8 cellular contexts compared by ENCODE assay signal in the genomic region with DNA sequence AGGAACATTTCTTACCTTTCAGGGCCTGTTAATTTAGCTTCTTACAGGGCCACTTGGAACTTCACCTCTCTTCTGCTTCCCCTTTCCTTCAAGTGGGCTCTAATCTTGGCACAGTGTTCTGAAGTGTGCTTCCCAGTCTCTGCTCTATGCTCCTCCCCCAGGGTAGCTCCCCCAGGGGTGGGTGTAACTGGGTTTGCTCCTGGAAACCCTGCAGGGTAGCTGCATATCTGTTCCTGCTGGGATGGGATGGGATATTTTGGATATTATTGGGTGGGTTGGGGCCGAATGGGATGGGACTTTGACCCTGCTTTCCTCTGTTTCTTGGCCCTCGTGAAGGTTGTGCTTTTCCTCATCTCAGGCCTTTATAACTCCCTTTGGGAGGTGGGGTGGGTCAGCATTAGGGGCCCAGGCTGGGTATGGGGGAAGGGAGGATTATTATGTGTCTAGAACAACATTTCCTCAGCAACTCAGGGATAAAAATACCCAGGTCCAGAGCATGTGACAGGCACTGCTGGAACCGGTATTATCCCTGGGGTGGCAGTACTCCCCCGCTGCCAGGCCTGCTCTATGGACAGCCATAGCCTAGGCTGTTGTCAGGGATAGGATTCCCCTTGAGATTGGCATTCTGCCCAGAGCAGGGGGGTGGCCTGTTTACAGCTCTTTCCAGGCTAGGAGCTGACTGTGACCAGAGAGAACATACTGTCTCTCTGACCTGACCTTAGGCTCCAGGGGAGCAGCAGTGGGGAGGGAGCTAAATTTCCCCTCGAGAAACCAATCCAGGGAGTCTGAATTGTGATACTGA. TPM values are rescaled to one million over a fixed set of nuclear protein-coding genes. Genes with fewer than 3 reads are reported as not detected.
A peak's percentile ranks its signal among the peaks of the same experiment; 100 is the strongest.
DNase-seq lines count a peak whose midpoint lies in the region; ATAC-seq and TF ChIP-seq lines count a peak whose summit lies in the region.

No MANE protein-coding gene starts in this region.

- H3F3A ChIP-seq in GM23248 (ENCODE audit: insufficient read depth) = peaks cover 46% of the 10 kb centered on the region

- POLR2A ChIA-PET in MCF 10A (lab: Yijun Ruan, JAX) = interaction anchor here (0.7 to 17.1 kb wide), 9 partner anchors 9 to 55 kb away, joined by 3 to 353 read pairs (median 11); a partner anchor contains a TSS

- intact Hi-C loops in MCF 10A (cut with micrococcal nuclease) = no loop called here

- peak overlapping the region; percentile 91 for H3K4me3 Mint-ChIP-seq in MCF 10A (ENCODE audit: unreplicated experiment)
- peak overlapping the region; percentile 86 to 95 for H3K4me3 Mint-ChIP-seq in stimulated activated naive CD8-positive, alpha-beta T cell treated with anti-CD3 and anti-CD28 coated beads, Interleukin-15, amount 100 ng/mL, for 72 hours

- no peaks in the 10 kb centered on the region for H4K20me1 ChIP-seq in GM23248 (ENCODE audit: insufficient read depth)

- H3K9ac ChIP-seq in GM23248 = peak overlapping the region; percentile 93

- ATAC-seq in stimulated activated naive CD8-positive, alpha-beta T cell treated with anti-CD3 and anti-CD28 coated beads, Interleukin-15, amount 100 ng/mL, for 72 hours = no peak
- no peak for ATAC-seq in GM21529 (IDR thresholded peaks at IDR 0.05; ENCODE audit: unreplicated experiment)

- in situ Hi-C loops in GM23248 (cut with MboI) = no loop called here

- H3K9me2 ChIP-seq in GM23248 (ENCODE audit: insufficient read depth) = no peaks in the 10 kb centered on the region

- H3K36me3 Mint-ChIP-seq in MCF 10A (ENCODE audit: insufficient read depth, unreplicated experiment) = peaks cover 79% of the 10 kb centered on the region

- BruUV-seq in MCF 10A (replicated peaks; lab: Mats Ljungman, UMichigan) = no TSS peak

- CTCF ChIA-PET in MCF 10A (lab: Yijun Ruan, JAX) = interaction anchor here (0.7 to 2.3 kb wide), 5 partner anchors 12 to 39 kb away, joined by 3 to 22 read pairs (median 4); no protein-coding TSS in a partner anchor

- peaks cover 85% of the 10 kb centered on the region for H3K79me2 ChIP-seq in GM23248 (ENCODE audit: insufficient read depth)

- no peak overlapping the region for H2AFZ ChIP-seq in GM23248

- no peaks in the 10 kb centered on the region for H3K27me3 Mint-ChIP-seq in MCF 10A (ENCODE audit: insufficient read depth, unreplicated experiment)
- H3K27me3 Mint-ChIP-seq in stimulated activated naive CD8-positive, alpha-beta T cell treated with anti-CD3 and anti-CD28 coated beads, Interleukin-15, amount 100 ng/mL, for 72 hours = no peaks in the 10 kb centered on the region

- peak overlapping the region; percentile 92 for H3K4me2 ChIP-seq in GM23248 (ENCODE audit: unreplicated experiment)

- peaks cover 14% of the 10 kb centered on the region; the same call in 1 of the 2 replicates for H3K36me3 ChIP-seq in GM23248 (ENCODE audit: low read depth)

- WGBS in GM23248 (ENCODE audit: low coverage in 1 of 2, low lambda C conversion rate in 2 of 2, missing lambda C conversion rate in 2 of 2), 2 experiments = 17 to 22% methylated on average over 5 of the region's 5 CpGs

- no peaks in the 10 kb centered on the region for H3K9me3 Mint-ChIP-seq in MCF 10A (ENCODE audit: unreplicated experiment)
- no peaks in the 10 kb centered on the region for H3K9me3 Mint-ChIP-seq in stimulated activated naive CD8-positive, alpha-beta T cell treated with anti-CD3 and anti-CD28 coated beads, Interleukin-15, amount 100 ng/mL, for 72 hours

- H3K27ac ChIP-seq in GM23248 (peak overlapping the region; percentile 91), layer of hippocampus (ENCODE audit: low read depth, low read length) (peak overlapping the region; percentile 89)

- no peaks in the 10 kb centered on the region for H3K9me3 ChIP-seq in GM23248 (ENCODE audit: low read depth)

- H3K4me3 ChIP-seq in GM23248 = peak overlapping the region; percentile 64

- H3K27me3 ChIP-seq in GM23248 (replicated peaks; ENCODE audit: insufficient read depth) (no peaks in the 10 kb centered on the region), layer of hippocampus (ENCODE audit: control insufficient read depth, insufficient read depth, low read length) (no peaks in the 10 kb centered on the region)

- H3K27ac Mint-ChIP-seq in MCF 10A (ENCODE audit: low read depth, unreplicated experiment) = peak overlapping the region; percentile 100
- H3K27ac Mint-ChIP-seq in stimulated activated naive CD8-positive, alpha-beta T cell treated with anti-CD3 and anti-CD28 coated beads, Interleukin-15, amount 100 ng/mL, for 72 hours = peak overlapping the region; percentile 91 to 92

- peaks cover 68% of the 10 kb centered on the region for H3K4me1 ChIP-seq in GM23248 (ENCODE audit: insufficient read depth)

- TF ChIP-seq CTCF in MCF 10A (IDR thresholded peaks at IDR 0.05; ENCODE audit: unreplicated experiment) = no peak

- H3K4me1 Mint-ChIP-seq in MCF 10A (ENCODE audit: insufficient read depth, unreplicated experiment) = peaks cover 61% of the 10 kb centered on the region
- H3K4me1 Mint-ChIP-seq in stimulated activated naive CD8-positive, alpha-beta T cell treated with anti-CD3 and anti-CD28 coated beads, Interleukin-15, amount 100 ng/mL, for 72 hours = peaks cover 89% of the 10 kb centered on the region

- DNase-seq in GM23248 = peak; percentile 45
- peak; percentile 66 for DNase-seq in NCI-H748 (lab: John Stamatoyannopoulos, UW; ENCODE audit: unreplicated experiment)
- peak; percentile 57 for DNase-seq in MCF 10A (ENCODE audit: unreplicated experiment)
- DNase-seq in stimulated activated naive CD8-positive, alpha-beta T cell treated with anti-CD3 and anti-CD28 coated beads, Interleukin-15, amount 100 ng/mL, for 72 hours = no peak
- no peak for DNase-seq in effector CD4-positive, alpha-beta T cell
- DNase-seq in AG08396 (ENCODE audit: low spot score) = no peak

RNA-seq across cellular contexts. Expression of a gene that starts 5.0 kb away (rescaled TPM):
- total RNA-seq in GM23248 (2014; rRNA removed; shearing (Covaris generic)) = 65.6 and 66.4 TPM in 2 replicates
- 28.0 and 31.4 TPM in 2 replicates for polyA plus RNA-seq in GM23248 (2016; fragmentation: Nextera tagmentation; extraction: Ambion mirVana)
- 235 and 315 TPM in 2 replicates for total RNA-seq in MCF 10A (2022)

RNA-seq across cellular contexts. Expression of a gene that starts 15.6 kb away (rescaled TPM):
- 148 and 179 TPM in 2 replicates for total RNA-seq in GM23248 (2014; rRNA removed; shearing (Covaris generic))
- 399 and 401 TPM in 2 replicates for polyA plus RNA-seq in GM23248 (2016; fragmentation: Nextera tagmentation; extraction: Ambion mirVana)
- 2.5 TPM in 1 of 2 replicates, not detected in the other for total RNA-seq in MCF 10A (2022)

RNA-seq across cellular contexts. Expression of a gene that starts 48.1 kb away (rescaled TPM):
- 53.6 and 67.7 TPM in 2 replicates for total RNA-seq in GM23248 (2014; rRNA removed; shearing (Covaris generic))
- 36.8 and 40.0 TPM in 2 replicates for polyA plus RNA-seq in GM23248 (2016; fragmentation: Nextera tagmentation; extraction: Ambion mirVana)
- 77.3 and 81.2 TPM in 2 replicates for total RNA-seq in MCF 10A (2022)

RNA-seq across cellular contexts. Expression of a gene that starts 54.4 kb away (rescaled TPM):
- total RNA-seq in GM23248 (2014; rRNA removed; shearing (Covaris generic)) = 10.5 and 14.7 TPM in 2 replicates
- 17.5 and 18.0 TPM in 2 replicates for polyA plus RNA-seq in GM23248 (2016; fragmentation: Nextera tagmentation; extraction: Ambion mirVana)
- 21.7 and 24.2 TPM in 2 replicates for total RNA-seq in MCF 10A (2022)

Comparison
In these comparisons a context has a peak if more than half of its experiments do, and no peak if none do; other contexts are left out.
1. DNase-seq: peak in GM23248 (single experiment), NCI-H748 (single experiment) and MCF 10A (single experiment); none in stimulated activated naive CD8-positive, alpha-beta T cell treated with anti-CD3 and anti-CD28 coated beads, Interleukin-15, amount 100 ng/mL, for 72 hours (0 of 2), effector CD4-positive, alpha-beta T cell (single experiment) and AG08396 (single experiment).
2. RNA of a gene that starts 15.6 kb away (total RNA-seq): 148 to 179 TPM in GM23248; 2.5 TPM in MCF 10A; every median in the first group is over 10 times any median in the second.